Comparison of ENCODE assay signal across 1 cellular context in genomic region chr22:20509344-20510047, GRCh38.
TF ChIP-seq lines count a peak whose summit lies in the region.

No MANE protein-coding gene starts in this region.

TF ChIP-seq in SK-N-SH, 30 proteins besides CTCF, POLR2A, EP300 and RAD21 (continued from another document):
- TF ChIP-seq POLR2AphosphoS5 (IDR thresholded peaks at IDR 0.05; ENCODE audit: low read depth, low read length): peak; percentile 73; the same call in 1 of the 2 replicates
- TF ChIP-seq MAX (IDR thresholded peaks at IDR 0.05; ENCODE audit: low read depth): peak; percentile 74
